18 cellular contexts compared by ENCODE assay signal in the genomic region with DNA sequence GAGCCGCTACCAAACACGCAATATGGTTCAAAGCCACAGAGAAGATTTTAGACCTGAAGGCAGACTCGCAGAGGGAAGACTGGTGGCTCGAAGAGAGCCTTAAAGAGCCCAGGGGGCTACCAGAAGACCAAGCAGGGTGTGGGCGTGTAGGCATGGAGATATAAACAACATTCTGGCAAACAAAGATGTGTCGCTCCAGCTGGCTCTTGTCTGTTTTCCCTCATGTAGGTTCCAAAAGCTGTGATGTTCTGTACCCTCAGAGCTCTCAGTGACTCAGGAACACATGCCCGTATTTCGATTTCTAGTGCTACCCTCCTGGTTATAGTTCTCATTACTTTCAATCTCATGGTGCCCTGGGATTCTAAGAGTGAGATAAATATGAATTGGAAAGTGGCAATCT. TPM values are rescaled to one million over a fixed set of nuclear protein-coding genes. Genes with fewer than 3 reads are reported as not detected.
DNase-seq lines count a peak whose midpoint lies in the region; ATAC-seq, FAIRE-seq and TF ChIP-seq lines count a peak whose summit lies in the region.
"Had no signal": no experiment of that assay in that cellular context is flagged by ENCODE, and none has a peak within 500 bp of the region (broad histone marks: within the 10 kb centered on the region; RNA-seq: fewer than 3 reads in every experiment).

No MANE protein-coding gene starts in this region.

- CTCF ChIA-PET in AG04450 (lab: Charles Lee): no interaction called here

- no peak overlapping the region for H2AFZ ChIP-seq in astrocyte (ENCODE audit: low read depth, low read length)

- H4K5ac ChIP-seq in mesendoderm (ENCODE audit: low read length): no peak overlapping the region

- H3K4me2 ChIP-seq in astrocyte (ENCODE audit: low read length): no peak overlapping the region
- H3K4me2 ChIP-seq in mesendoderm (ENCODE audit: low read length): no peak overlapping the region

- H3K23ac ChIP-seq in mesendoderm (ENCODE audit: low read length): no peak overlapping the region

- H3K4me3 Mint-ChIP-seq in astrocyte (ENCODE audit: unreplicated experiment): no peak overlapping the region
- H3K4me3 Mint-ChIP-seq: activated T-cell treated with anti-CD3 and anti-CD28 coated beads, Interleukin-2, amount 50 U/mL, for 4 hours had no signal

- POLR2A ChIA-PET in AG04450 (lab: Yijun Ruan, JAX): no interaction called here

- H3K4me1 Mint-ChIP-seq in astrocyte (ENCODE audit: low read depth, unreplicated experiment): no peaks in the 10 kb centered on the region

- H3K9ac ChIP-seq in astrocyte (ENCODE audit: low read length) (no peak overlapping the region), mesendoderm (ENCODE audit: low read length) (no peak overlapping the region)
- H3K9ac ChIP-seq: BLaER1 treated with 17β-estradiol and CSF1 and Interleukin-3, amounts not matched to agents 10 nM and 100 nM had no signal

- no peak overlapping the region for H2BK5ac ChIP-seq in mesendoderm (ENCODE audit: low read length)

- no peaks in the 10 kb centered on the region for H3K36me3 ChIP-seq in astrocyte (ENCODE audit: insufficient read depth, low read length)
- no peaks in the 10 kb centered on the region for H3K36me3 ChIP-seq in mesendoderm (ENCODE audit: control insufficient read depth, insufficient read depth, low read length)
- H3K36me3 ChIP-seq: prostate gland had no signal

- H3K4me1 ChIP-seq in astrocyte (ENCODE audit: insufficient read depth, low read length) (peaks cover 6% of the 10 kb centered on the region), mesendoderm (ENCODE audit: control insufficient read depth, low read depth, low read length) (no peaks in the 10 kb centered on the region)
- H3K4me1 ChIP-seq: foreskin keratinocyte, prostate gland had no signal

- no peaks in the 10 kb centered on the region for H3K9me3 Mint-ChIP-seq in astrocyte (ENCODE audit: unreplicated experiment)
- H3K9me3 Mint-ChIP-seq: activated T-cell treated with anti-CD3 and anti-CD28 coated beads, Interleukin-2, amount 50 U/mL, for 4 hours had no signal

- no peak overlapping the region for H3K56ac ChIP-seq in mesendoderm (ENCODE audit: low read length)

- H3K9me3 ChIP-seq in AG04450 (ENCODE audit: control insufficient read depth, insufficient read depth, low read length) (no peaks in the 10 kb centered on the region), astrocyte (ENCODE audit: insufficient read depth, low read depth, low read length) (no peaks in the 10 kb centered on the region)
- H3K9me3 ChIP-seq: BLaER1 treated with 17β-estradiol and CSF1 and Interleukin-3, amounts not matched to agents 10 nM and 100 nM; mucosa of descending colon; prostate gland had no signal

- H3K18ac ChIP-seq in mesendoderm (ENCODE audit: low read length): no peak overlapping the region

- DNase-seq in AG04450 (ENCODE audit: low read depth, low spot score) (no peak), EH (ENCODE audit: low read depth) (peak; percentile 39), astrocyte (ENCODE audit: low read depth) (peak; percentile 34), mesendoderm (peak; percentile 22), GM12892 (ENCODE audit: insufficient read length) (no peak), T-helper 1 cell (no peak), NCI-H82 treated with DMSO at 0.1 percent for 48 hours (lab: John Stamatoyannopoulos, UW; ENCODE audit: unreplicated experiment) (no peak)
- DNase-seq: activated CD4-positive, CD25-positive, alpha-beta regulatory T cell treated with anti-CD3 and anti-CD28 coated beads, Interleukin-2, amount 50 U/mL, for 72 hours; activated T-cell treated with anti-CD3 and anti-CD28 coated beads, Interleukin-2, amount 50 U/mL, for 4 hours; foreskin keratinocyte; KBM-7; mucosa of descending colon; stimulated activated CD4-positive, alpha-beta T cell treated with anti-CD3 and anti-CD28 coated beads, Interleukin-15, amount 100 ng/mL, for 24 hours had no signal

- no peak overlapping the region for H3K27ac Mint-ChIP-seq in astrocyte (ENCODE audit: unreplicated experiment)

- peak overlapping the region; percentile 48 for H3K27ac ChIP-seq in AG04450 (ENCODE audit: low read depth, low read length)
- no peak overlapping the region for H3K27ac ChIP-seq in astrocyte (ENCODE audit: low read depth, low read length)
- H3K27ac ChIP-seq in mesendoderm (ENCODE audit: low read depth, low read length): no peak overlapping the region
- H3K27ac ChIP-seq: BLaER1 treated with 17β-estradiol and CSF1 and Interleukin-3, amounts not matched to agents 10 nM and 100 nM; foreskin keratinocyte; prostate gland had no signal

- H4K20me1 ChIP-seq in astrocyte (ENCODE audit: insufficient read depth, low read length): peaks cover 8% of the 10 kb centered on the region

- no peak overlapping the region for H2BK15ac ChIP-seq in mesendoderm (replicated peaks; ENCODE audit: low read depth)

- H3K4me3 ChIP-seq in AG04450 (ENCODE audit: low read depth, low read length) (no peak overlapping the region), astrocyte (ENCODE audit: insufficient read depth, low read depth, low read length) (no peak overlapping the region), mesendoderm (ENCODE audit: low read length) (no peak overlapping the region)
- H3K4me3 ChIP-seq: BLaER1 treated with 17β-estradiol and CSF1 and Interleukin-3, amounts not matched to agents 10 nM and 100 nM; mucosa of descending colon; prostate gland had no signal

- TF ChIP-seq POLR2A in GM12892 (IDR thresholded peaks at IDR 0.05; ENCODE audit: low read depth, low read length): no peak

- no peak overlapping the region for H4K8ac ChIP-seq in mesendoderm (ENCODE audit: low read depth, low read length)

- ATAC-seq in GM21390 (IDR thresholded peaks at IDR 0.05; ENCODE audit: unreplicated experiment): no peak
- ATAC-seq: foreskin keratinocyte, mucosa of descending colon had no signal

- no peaks in the 10 kb centered on the region for H3K36me3 Mint-ChIP-seq in astrocyte (ENCODE audit: low read depth, unreplicated experiment)

- H3K27me3 ChIP-seq in AG04450 (ENCODE audit: control insufficient read depth, insufficient read depth, low read length) (no peaks in the 10 kb centered on the region), astrocyte (ENCODE audit: insufficient read depth, low read length) (no peaks in the 10 kb centered on the region), mesendoderm (ENCODE audit: insufficient read depth, low read length, poor library complexity) (no peaks in the 10 kb centered on the region)
- H3K27me3 ChIP-seq: BLaER1 treated with 17β-estradiol and CSF1 and Interleukin-3, amounts not matched to agents 10 nM and 100 nM; foreskin keratinocyte had no signal

- H3K79me1 ChIP-seq in mesendoderm (ENCODE audit: low read length): no peaks in the 10 kb centered on the region

- H3K4ac ChIP-seq in mesendoderm (ENCODE audit: low read depth, low read length): no peak overlapping the region

- peaks cover 5% of the 10 kb centered on the region for H3K79me2 ChIP-seq in astrocyte (ENCODE audit: insufficient read depth, low read length)
- no peaks in the 10 kb centered on the region for H3K79me2 ChIP-seq in mesendoderm (ENCODE audit: control insufficient read depth, insufficient read depth, low read length)

- H2AK5ac ChIP-seq in mesendoderm (ENCODE audit: low read length): no peak overlapping the region

- no peak for TF ChIP-seq CTCF in AG04450 (IDR thresholded peaks at IDR 0.05; ENCODE audit: low read depth, low read length)
- TF ChIP-seq CTCF in astrocyte (IDR thresholded peaks at IDR 0.05; ENCODE audit: insufficient read depth, low read depth, low read length): no peak

- no peak overlapping the region for H2BK120ac ChIP-seq in mesendoderm (ENCODE audit: low read depth, low read length)

- WGBS in mesendoderm (ENCODE audit: extremely low coverage, insufficient coverage, low lambda C conversion rate): no CpG with 5 or more reads among the region's 8 CpGs

- peaks cover 5% of the 10 kb centered on the region for H3K27me3 Mint-ChIP-seq in astrocyte (ENCODE audit: low read depth, unreplicated experiment)

- FAIRE-seq in astrocyte (lab: Jason Lieb, UNC) (no peak), GM12892 (lab: Jason Lieb, UNC) (no peak)
- FAIRE-seq: GM19239, H1 had no signal

RNA-seq across cellular contexts. Expression of a gene that starts 44.5 kb away (rescaled TPM):
- polyA plus RNA-seq in AG04450 (2011; rRNA removed): 53.0 and 54.7 TPM in 2 replicates
- 113 and 119 TPM in 2 replicates for polyA minus RNA-seq in AG04450 (2011; rRNA and poly(A)+ RNA removed)
- total RNA-seq in astrocyte: 6.3 and 7.7 TPM in 2 replicates
- polyA plus RNA-seq in mesendoderm (2013, experiment 1 of 2): 0.39 TPM
- polyA plus RNA-seq in mesendoderm (2013, experiment 2 of 2): 0.41 TPM
- polyA plus RNA-seq in GM12892 (2012; ENCODE audit: missing spikeins): 36.6 TPM

Comparison
In these comparisons a context has a peak if more than half of its experiments do, and no peak if none do; other contexts are left out.
1. DNase-seq: peak in EH (single experiment), astrocyte (single experiment) and mesendoderm (single experiment); none in AG04450 (single experiment), GM12892 (single experiment), T-helper 1 cell (0 of 5) and NCI-H82 treated with DMSO at 0.1 percent for 48 hours (single experiment).